ENCODE assay signal across 13 cellular contexts in genomic region chr3:45604066-45604465, GRCh38.
"Had no signal": no experiment of that assay in that cellular context is flagged by ENCODE, and none has a peak within 500 bp of the region (broad histone marks: within the 10 kb centered on the region; RNA-seq: fewer than 3 reads in every experiment).

No MANE protein-coding gene starts in this region.

- H3K9me3 ChIP-seq: esophagus squamous epithelium, uterus had no signal

- H3K27me3 Mint-ChIP-seq: stimulated activated naive CD8-positive, alpha-beta T cell treated with anti-CD3 and anti-CD28 coated beads, Interleukin-15, Interleukin-2, amounts not matched to agents 100 ng/mL and 50 ng/mL, for 24 hours had no signal

- H3K4me3 Mint-ChIP-seq: mesothelial cell of epicardium; stimulated activated naive CD8-positive, alpha-beta T cell treated with anti-CD3 and anti-CD28 coated beads, Interleukin-15, Interleukin-2, amounts not matched to agents 100 ng/mL and 50 ng/mL, for 24 hours had no signal

- H3K36me3 ChIP-seq: uterus had no signal

- H3K27me3 ChIP-seq: esophagus squamous epithelium, uterus had no signal

- ATAC-seq: activated naive CD4-positive, alpha-beta T cell treated with anti-CD3 and anti-CD28 coated beads, Interleukin-2, amount 50 U/mL, for 72 hours; sciatic nerve had no signal

- H3K4me3 ChIP-seq: esophagus squamous epithelium, uterus had no signal

- H3K9me3 Mint-ChIP-seq: activated naive CD4-positive, alpha-beta T cell treated with anti-CD3 and anti-CD28 coated beads, Interleukin-2, amount 50 U/mL, for 72 hours; mesothelial cell of epicardium; stimulated activated naive CD8-positive, alpha-beta T cell treated with anti-CD3 and anti-CD28 coated beads, Interleukin-15, Interleukin-2, amounts not matched to agents 100 ng/mL and 50 ng/mL, for 24 hours had no signal

- H3K27ac Mint-ChIP-seq: activated naive CD4-positive, alpha-beta T cell treated with anti-CD3 and anti-CD28 coated beads, Interleukin-2, amount 50 U/mL, for 72 hours; mesothelial cell of epicardium; stimulated activated naive CD8-positive, alpha-beta T cell treated with anti-CD3 and anti-CD28 coated beads, Interleukin-15, Interleukin-2, amounts not matched to agents 100 ng/mL and 50 ng/mL, for 24 hours had no signal

- DNase-seq: activated CD4-positive, alpha-beta T cell treated with anti-CD3 and anti-CD28 coated beads, Interleukin-2, amount 50 U/mL, for 1 hour; activated CD4-positive, CD25-positive, alpha-beta regulatory T cell; activated effector memory CD4-positive, alpha-beta T cell treated with anti-CD3 and anti-CD28 coated beads, Interleukin-2, amount 50 U/mL, for 16 hours; anterior cingulate cortex; esophagus squamous epithelium; foreskin fibroblast; islet precursor cell; stimulated activated CD4-positive, alpha-beta T cell treated with anti-CD3 and anti-CD28 coated beads, Interleukin-2, amount 100 ng/mL, for 48 hours; uterus had no signal
